ENCODE assay signal across 18 cellular contexts in genomic region chr1:12320516-12320915, GRCh38.
DNase-seq lines count a peak whose midpoint lies in the region; ATAC-seq, FAIRE-seq and TF ChIP-seq lines count a peak whose summit lies in the region.
"Had no signal": no experiment of that assay in that cellular context is flagged by ENCODE, and none has a peak within 500 bp of the region (broad histone marks: within the 10 kb centered on the region; RNA-seq: fewer than 3 reads in every experiment).

No MANE protein-coding gene starts in this region.

- H3K27ac Mint-ChIP-seq in nephron (peak overlapping the region in 2 of 3 experiments; percentile 3), endothelial cell (ENCODE audit: unreplicated experiment) (no peak overlapping the region)
- H3K27ac Mint-ChIP-seq: CD4-positive, alpha-beta T cell had no signal

- 91% methylated on average over 2 of the region's 2 CpGs for WGBS in GM12878 (ENCODE audit: insufficient coverage, insufficient replicate concordance, low lambda C conversion rate, missing lambda C conversion rate)
- 48% methylated on average over 2 of the region's 2 CpGs for WGBS in esophagus muscularis mucosa

- intact Hi-C loops in GM12878 (cut with micrococcal nuclease; ENCODE audit: unreplicated experiment), result no loop called here
- intact Hi-C loops in esophagus muscularis mucosa (cut with DNase I), result no loop called here

- H3K9me3 ChIP-seq in DND-41 (ENCODE audit: insufficient read depth, low read length, severe bottlenecking) (no peaks in the 10 kb centered on the region), GM12878 (replicated peaks; ENCODE audit: control insufficient read depth, insufficient read depth, low read length) (no peaks in the 10 kb centered on the region), esophagus muscularis mucosa (no peaks in the 10 kb centered on the region)
- H3K9me3 ChIP-seq: BLaER1 treated with 17β-estradiol and CSF1 and Interleukin-3, amounts not matched to agents 10 nM and 100 nM had no signal

- ATAC-seq in DND-41 (ENCODE audit: insufficient read depth, low read depth), result no peak
- no peak for ATAC-seq in GM12878
- no peak for ATAC-seq in GM21423 (IDR thresholded peaks at IDR 0.05; ENCODE audit: unreplicated experiment)
- no peak for ATAC-seq in GM19452 (IDR thresholded peaks at IDR 0.05; ENCODE audit: unreplicated experiment)
- ATAC-seq: HCT116 had no signal

- H3K27ac ChIP-seq in DND-41 (ENCODE audit: low read length) (0 out of 2 replicates have a peak overlapping the region, but pooled peaks have one; percentile 29), GM12878 (ENCODE audit: control insufficient read depth, insufficient read depth) (no peak overlapping the region), esophagus muscularis mucosa (replicated peaks in 1 of 4) (peak overlapping the region; percentile 14 to 89 (median 80))
- H3K27ac ChIP-seq: BLaER1 treated with 17β-estradiol and CSF1 and Interleukin-3, amounts not matched to agents 10 nM and 100 nM; GM23248; HL-60 had no signal

- in situ Hi-C loops in GM12878 (cut with MboI), result no loop called here

- CTCF ChIA-PET in GM12878 (lab: Yijun Ruan, JAX), result interaction anchor here (0.8 kb wide), 2 partner anchors 9 to 303 kb away, joined by 3 to 4 read pairs; no protein-coding TSS in a partner anchor

- SMC1A ChIA-PET in GM12878 (lab: Charles Lee; ENCODE audit: uncharacterized antibody, unreplicated experiment), result no interaction called here

- no peak for FAIRE-seq in GM12878 (lab: Jason Lieb, UNC)
- FAIRE-seq: H54 had no signal

- RAD21 ChIA-PET in GM12878 (lab: Charles Lee; ENCODE audit: unreplicated experiment), result interaction anchor here (0.9 kb wide), 1 partner anchor 24 kb away, joined by 3 read pairs; no protein-coding TSS in a partner anchor

- H3K4me1 ChIP-seq in DND-41 (ENCODE audit: insufficient read depth, low read length), result no peaks in the 10 kb centered on the region
- H3K4me1 ChIP-seq in GM12878 (ENCODE audit: control insufficient read depth, insufficient read depth, low read length), result no peaks in the 10 kb centered on the region
- H3K4me1 ChIP-seq in esophagus muscularis mucosa, result peaks cover 4 to 51% (median 45%) of the 10 kb centered on the region in 4 donors

- H3K4me3 ChIP-seq in DND-41 (ENCODE audit: low read depth in 1 of 2, low read length in 2 of 2) (no peak overlapping the region), GM12878 (no peak overlapping the region), esophagus muscularis mucosa (no peak overlapping the region)
- H3K4me3 ChIP-seq: BLaER1 treated with 17β-estradiol and CSF1 and Interleukin-3, amounts not matched to agents 10 nM and 100 nM; GM23248 had no signal

- H3K36me3 ChIP-seq in DND-41 (ENCODE audit: insufficient read depth, low read length), result peaks cover 53% of the 10 kb centered on the region
- H3K36me3 ChIP-seq in GM12878 (ENCODE audit: control insufficient read depth in 2 of 2, insufficient read depth in 2 of 2, low read length in 1 of 2), result peaks cover 0 to 7% of the 10 kb centered on the region in 2 experiments
- H3K36me3 ChIP-seq in esophagus muscularis mucosa, result peaks cover 30 to 96% (median 62%) of the 10 kb centered on the region in 4 donors

- H3K27me3 ChIP-seq in DND-41 (ENCODE audit: insufficient read depth, low read length, poor library complexity) (no peaks in the 10 kb centered on the region), GM12878 (replicated peaks in 1 of 2; ENCODE audit: control insufficient read depth in 2 of 2, insufficient read depth in 2 of 2, low read length in 1 of 2) (no peaks in the 10 kb centered on the region), esophagus muscularis mucosa (no peaks in the 10 kb centered on the region)
- H3K27me3 ChIP-seq: BLaER1 treated with 17β-estradiol and CSF1 and Interleukin-3, amounts not matched to agents 10 nM and 100 nM had no signal

- H3K9me3 Mint-ChIP-seq in nephron (no peaks in the 10 kb centered on the region), endothelial cell (ENCODE audit: unreplicated experiment) (no peaks in the 10 kb centered on the region)
- H3K9me3 Mint-ChIP-seq: CD4-positive, alpha-beta T cell had no signal

- no peak for TF ChIP-seq EP300 in GM12878 (IDR thresholded peaks at IDR 0.05; ENCODE audit: borderline replicate concordance in 1 of 2, control insufficient read depth in 1 of 2, low read depth in 2 of 2, low read length in 2 of 2)
- no peak for TF ChIP-seq EP300 in esophagus muscularis mucosa (IDR thresholded peaks at IDR 0.05)

- TF ChIP-seq CTCF in DND-41 (IDR thresholded peaks at IDR 0.05; ENCODE audit: borderline replicate concordance, extremely low read depth, low read length, poor library complexity, severe bottlenecking), result no peak
- no peak for TF ChIP-seq CTCF in GM12878 (IDR thresholded peaks at IDR 0.05 in 2 of 3, conservative IDR thresholded peaks at IDR 0.05 in 1 of 3; ENCODE audit: control insufficient read depth in 2 of 3, extremely low read depth in 1 of 3, insufficient read depth in 1 of 3, low read depth in 3 of 3, low read length in 3 of 3)
- TF ChIP-seq CTCF in esophagus muscularis mucosa (IDR thresholded peaks at IDR 0.05), result no peak
- no peak for TF ChIP-seq CTCF in nephron (IDR thresholded peaks at IDR 0.05; ENCODE audit: unreplicated experiment in 3 of 3)
- no peak for TF ChIP-seq CTCF in endothelial cell (IDR thresholded peaks at IDR 0.05; ENCODE audit: unreplicated experiment)

- H3K36me3 Mint-ChIP-seq in nephron (ENCODE audit: low read depth) (peaks cover 53% of the 10 kb centered on the region), endothelial cell (ENCODE audit: low read depth, unreplicated experiment) (peaks cover 32% of the 10 kb centered on the region)

- H3K4me1 Mint-ChIP-seq in nephron (peaks cover 33% of the 10 kb centered on the region), endothelial cell (ENCODE audit: unreplicated experiment) (peaks cover 9% of the 10 kb centered on the region)

- no peak for TF ChIP-seq RAD21 in GM12878 (IDR thresholded peaks at IDR 0.05; ENCODE audit: insufficient read depth, low read depth, low read length)

- H3K9ac ChIP-seq in DND-41 (ENCODE audit: low read depth, low read length) (no peak overlapping the region), GM12878 (ENCODE audit: control insufficient read depth, insufficient read depth, low read length) (no peak overlapping the region)
- H3K9ac ChIP-seq: BLaER1 treated with 17β-estradiol and CSF1 and Interleukin-3, amounts not matched to agents 10 nM and 100 nM; GM23248 had no signal

- no peak for TF ChIP-seq POLR2A in GM12878 (IDR thresholded peaks at IDR 0.05; ENCODE audit: low read depth, low read length)
- no peak for TF ChIP-seq POLR2A in esophagus muscularis mucosa (IDR thresholded peaks at IDR 0.05; ENCODE audit: low read depth)

- H3K27me3 Mint-ChIP-seq in nephron (ENCODE audit: low read depth), result no peaks in the 10 kb centered on the region
- no peaks in the 10 kb centered on the region for H3K27me3 Mint-ChIP-seq in endothelial cell (ENCODE audit: unreplicated experiment)
- H3K27me3 Mint-ChIP-seq: CD4-positive, alpha-beta T cell had no signal

- H2AFZ ChIP-seq in DND-41 (ENCODE audit: low read depth, low read length) (no peak overlapping the region), GM12878 (ENCODE audit: control insufficient read depth, low read depth, low read length) (no peak overlapping the region)
- H2AFZ ChIP-seq: GM23248 had no signal

- DNase-seq in DND-41 (no peak), GM12878 (ENCODE audit: low read depth, low spot score) (no peak), esophagus muscularis mucosa (ENCODE audit: extremely low spot score) (no peak), endothelial cell (ENCODE audit: low spot score) (no peak), RKO (ENCODE audit: low spot score) (no peak)
- DNase-seq: ACHN; CD4-positive, alpha-beta T cell; DMS153; DMS79 treated with DMSO at 0.1 percent for 48 hours; GDM1; GM23248 had no signal

- POLR2A ChIA-PET in GM12878 (lab: Charles Lee), result no interaction called here

- BruUV-seq in GM12878 (replicated peaks; lab: Mats Ljungman, UMichigan), result TSS peak; percentile 60

- H3K4me3 Mint-ChIP-seq in nephron (no peak overlapping the region), endothelial cell (ENCODE audit: unreplicated experiment) (no peak overlapping the region)
- H3K4me3 Mint-ChIP-seq: CD4-positive, alpha-beta T cell had no signal

- H4K20me1 ChIP-seq in DND-41 (ENCODE audit: insufficient read depth, low read length) (no peaks in the 10 kb centered on the region), GM12878 (ENCODE audit: control insufficient read depth, insufficient read depth) (no peaks in the 10 kb centered on the region)

- H3K4me2 ChIP-seq in DND-41 (ENCODE audit: insufficient read depth, low read length), result no peak overlapping the region
- no peak overlapping the region for H3K4me2 ChIP-seq in GM12878 (ENCODE audit: control insufficient read depth, insufficient read depth)
- H3K4me2 ChIP-seq: BLaER1 treated with 17β-estradiol and CSF1 and Interleukin-3, amounts not matched to agents 10 nM and 100 nM had no signal

- no peaks in the 10 kb centered on the region for H3K79me2 ChIP-seq in DND-41 (ENCODE audit: insufficient read depth, low read length)
- H3K79me2 ChIP-seq in GM12878 (ENCODE audit: control insufficient read depth, insufficient read depth, low read length), result no peaks in the 10 kb centered on the region

TF ChIP-seq in GM12878, 131 proteins besides CTCF, POLR2A, EP300 and RAD21 (continues in another document):
- TF ChIP-seq HDAC6 (IDR thresholded peaks at IDR 0.05; ENCODE audit: unreplicated experiment), result no peak
- no peak for TF ChIP-seq CREM (IDR thresholded peaks at IDR 0.05; ENCODE audit: low read depth)
- TF ChIP-seq DPF2 (IDR thresholded peaks at IDR 0.05), result no peak
- no peak for TF ChIP-seq TARDBP (IDR thresholded peaks at IDR 0.05; ENCODE audit: borderline replicate concordance)
- TF ChIP-seq LARP7 (IDR thresholded peaks at IDR 0.05), result no peak
- TF ChIP-seq, protein P1, sequence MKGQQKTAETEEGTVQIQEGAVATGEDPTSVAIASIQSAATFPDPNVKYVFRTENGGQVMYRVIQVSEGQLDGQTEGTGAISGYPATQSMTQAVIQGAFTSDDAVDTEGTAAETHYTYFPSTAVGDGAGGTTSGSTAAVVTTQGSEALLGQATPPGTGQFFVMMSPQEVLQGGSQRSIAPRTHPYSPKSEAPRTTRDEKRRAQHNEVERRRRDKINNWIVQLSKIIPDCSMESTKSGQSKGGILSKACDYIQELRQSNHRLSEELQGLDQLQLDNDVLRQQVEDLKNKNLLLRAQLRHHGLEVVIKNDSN (IDR thresholded peaks at IDR 0.05; ENCODE audit: borderline replicate concordance, extremely low read length, insufficient read depth, low read depth, low read length), result no peak
- no peak for TF ChIP-seq ESRRA (IDR thresholded peaks at IDR 0.05; ENCODE audit: low read length)
- no peak for TF ChIP-seq STAT3 (IDR thresholded peaks at IDR 0.05; ENCODE audit: low read depth, low read length)
- no peak for TF ChIP-seq SREBF2 (IDR thresholded peaks at IDR 0.05; ENCODE audit: low read length)
- TF ChIP-seq PAX8 (IDR thresholded peaks at IDR 0.05), result no peak
- TF ChIP-seq KDM1A (IDR thresholded peaks at IDR 0.05; ENCODE audit: borderline replicate concordance), result no peak
- no peak for TF ChIP-seq CEBPB (IDR thresholded peaks at IDR 0.05; ENCODE audit: borderline replicate concordance in 1 of 2, low read depth in 2 of 2, low read length in 2 of 2)
- no peak for TF ChIP-seq KAT2A (conservative IDR thresholded peaks at IDR 0.05; ENCODE audit: control insufficient read depth, low read depth, low read length)
- no peak for TF ChIP-seq RAD51 (IDR thresholded peaks at IDR 0.05)
